12 cellular contexts compared by ENCODE assay signal in genomic region chr11:16603245-16603644, GRCh38.
A peak's percentile ranks its signal among the peaks of the same experiment; 100 is the strongest.
DNase-seq lines count a peak whose midpoint lies in the region; ATAC-seq and TF ChIP-seq lines count a peak whose summit lies in the region.
"Had no signal": no experiment of that assay in that cellular context is flagged by ENCODE, and none has a peak within 500 bp of the region (broad histone marks: within the 10 kb centered on the region; RNA-seq: fewer than 3 reads in every experiment).

No MANE protein-coding gene starts in this region.

- H3K9me3 Mint-ChIP-seq in Calu3 (ENCODE audit: low read depth, unreplicated experiment), result no peaks in the 10 kb centered on the region
- no peaks in the 10 kb centered on the region for H3K9me3 Mint-ChIP-seq in neural progenitor cell
- H3K9me3 Mint-ChIP-seq: activated CD4-positive, alpha-beta memory T cell treated with anti-CD3 and anti-CD28 coated beads, Interleukin-2, amount 10 ng/mL, durations not matched to agents 7 days and 5 days had no signal

- H3K4me3 ChIP-seq in Peyer's patch (peak overlapping the region in 1 of 4 donors; percentile 64), neural progenitor cell (no peak overlapping the region)

- peaks cover 0 to 6% of the 10 kb centered on the region in 2 donors for H3K27me3 ChIP-seq in Peyer's patch
- H3K27me3 ChIP-seq in neural progenitor cell, result peaks cover 100% of the 10 kb centered on the region

- no peak overlapping the region for H2AFZ ChIP-seq in neural progenitor cell (replicated peaks)

- peak overlapping the region; percentile 99 for H3K4me2 ChIP-seq in neural progenitor cell

- no peak for TF ChIP-seq POLR2A in Peyer's patch (IDR thresholded peaks at IDR 0.05)

- H3K36me3 Mint-ChIP-seq in Calu3 (ENCODE audit: insufficient read depth, unreplicated experiment) (no peaks in the 10 kb centered on the region), neural progenitor cell (peaks cover 4% of the 10 kb centered on the region)

- intact Hi-C loops in Calu3 (cut with micrococcal nuclease; ENCODE audit: unreplicated experiment), result loop anchor here (5.0 to 10.0 kb wide), 3 partner anchors 206 to 598 kb away; no protein-coding TSS in a partner anchor

- H3K9ac ChIP-seq in neural progenitor cell, result no peak overlapping the region

- H3K4me3 Mint-ChIP-seq in Calu3 (ENCODE audit: low read depth, unreplicated experiment), result no peak overlapping the region
- peak overlapping the region; percentile 92 for H3K4me3 Mint-ChIP-seq in neural progenitor cell
- H3K4me3 Mint-ChIP-seq: activated CD4-positive, alpha-beta memory T cell treated with anti-CD3 and anti-CD28 coated beads, Interleukin-2, amount 10 ng/mL, durations not matched to agents 7 days and 5 days had no signal

- H3K4me1 ChIP-seq in Peyer's patch (peaks cover 0 to 15% (median 7%) of the 10 kb centered on the region in 4 donors), neural progenitor cell (peaks cover 15% of the 10 kb centered on the region)

- peak overlapping the region in 2 of 4 donors; percentile 42 to 86 for H3K27ac ChIP-seq in Peyer's patch
- H3K27ac ChIP-seq in neural progenitor cell, result no peak overlapping the region

- H3K79me2 ChIP-seq in neural progenitor cell (ENCODE audit: low read depth), result no peaks in the 10 kb centered on the region

- peak; percentile 32 for DNase-seq in Calu3
- DNase-seq in Peyer's patch, result peak in 2 of 3 donors; percentile 55 to 56
- peak; percentile 46 for DNase-seq in foreskin melanocyte
- peak; percentile 24 for DNase-seq in neural progenitor cell (ENCODE audit: low spot score)
- DNase-seq in stimulated activated naive CD8-positive, alpha-beta T cell treated with anti-CD3 and anti-CD28 coated beads, Interleukin-15, Interleukin-2, amounts not matched to agents 100 U/mL and 50 U/mL, for 24 hours, result no peak
- no peak for DNase-seq in retina
- DNase-seq in NCI-H1436 (lab: John Stamatoyannopoulos, UW), result no peak
- DNase-seq: activated CD4-positive, alpha-beta memory T cell treated with anti-CD3 and anti-CD28 coated beads, Interleukin-2, amount 10 ng/mL, durations not matched to agents 7 days and 5 days; activated naive CD4-positive, alpha-beta T cell treated with anti-CD3 and anti-CD28 coated beads, Interleukin-2, amount 50 U/mL, for 16 hours; NCI-H187 treated with DMSO at 0.1 percent for 48 hours had no signal

- H3F3A ChIP-seq in neural progenitor cell (ENCODE audit: low read depth), result peaks cover 43% of the 10 kb centered on the region

- TF ChIP-seq CTCF in Calu3 (IDR thresholded peaks at IDR 0.05; ENCODE audit: unreplicated experiment) (no peak), Peyer's patch (IDR thresholded peaks at IDR 0.05) (peak in 3 of 6 experiments; percentile 26 to 46 (median 35)), neural progenitor cell (IDR thresholded peaks at IDR 0.05) (peak; percentile 21)

- no peaks in the 10 kb centered on the region for H3K9me3 ChIP-seq in Peyer's patch
- no peaks in the 10 kb centered on the region for H3K9me3 ChIP-seq in neural progenitor cell (ENCODE audit: low read depth)
- H3K9me3 ChIP-seq: spleen had no signal

- CTCF ChIA-PET in Calu3 (lab: Charles Lee), result interaction anchor here (3.0 kb wide), 1 partner anchor 11 kb away, joined by 11 read pairs; no protein-coding TSS in a partner anchor

- H4K20me1 ChIP-seq in neural progenitor cell (ENCODE audit: low read depth), result no peaks in the 10 kb centered on the region

- H3K4me1 Mint-ChIP-seq in Calu3 (ENCODE audit: low read depth, unreplicated experiment), result peaks cover 14% of the 10 kb centered on the region
- peaks cover 32% of the 10 kb centered on the region for H3K4me1 Mint-ChIP-seq in neural progenitor cell

- no peaks in the 10 kb centered on the region for H3K27me3 Mint-ChIP-seq in Calu3 (ENCODE audit: unreplicated experiment)
- no peaks in the 10 kb centered on the region for H3K27me3 Mint-ChIP-seq in neural progenitor cell (ENCODE audit: insufficient read depth, low read depth)

- no peaks in the 10 kb centered on the region for H3K36me3 ChIP-seq in Peyer's patch
- H3K36me3 ChIP-seq in neural progenitor cell, result no peaks in the 10 kb centered on the region
- H3K36me3 ChIP-seq: spleen had no signal

- BruUV-seq in Calu3 (replicated peaks; lab: Mats Ljungman, UMichigan), result no TSS peak

- no peak for ATAC-seq in stimulated activated naive CD8-positive, alpha-beta T cell treated with anti-CD3 and anti-CD28 coated beads, Interleukin-15, Interleukin-2, amounts not matched to agents 100 U/mL and 50 U/mL, for 24 hours
- no peak for ATAC-seq in HG03196 (IDR thresholded peaks at IDR 0.05; ENCODE audit: unreplicated experiment)

- H3K27ac Mint-ChIP-seq in Calu3 (ENCODE audit: unreplicated experiment) (no peak overlapping the region), neural progenitor cell (peak overlapping the region; percentile 48)
- H3K27ac Mint-ChIP-seq: activated CD4-positive, alpha-beta memory T cell treated with anti-CD3 and anti-CD28 coated beads, Interleukin-2, amount 10 ng/mL, durations not matched to agents 7 days and 5 days had no signal

Comparison
In these comparisons a context has a peak if more than half of its experiments do, and no peak if none do; other contexts are left out.
1. DNase-seq: peak in Calu3 (single experiment), Peyer's patch (2 of 3), foreskin melanocyte (single experiment) and neural progenitor cell (single experiment); none in stimulated activated naive CD8-positive, alpha-beta T cell treated with anti-CD3 and anti-CD28 coated beads, Interleukin-15, Interleukin-2, amounts not matched to agents 100 U/mL and 50 U/mL, for 24 hours (single experiment), retina (single experiment) and NCI-H1436 (single experiment).